ENCODE assay signal across 8 cellular contexts in genomic region chr16:4271176-4272113, GRCh38. TPM values are rescaled to one million over a fixed set of nuclear protein-coding genes. Genes with fewer than 3 reads are reported as not detected.
DNase-seq lines count a peak whose midpoint lies in the region; ATAC-seq and TF ChIP-seq lines count a peak whose summit lies in the region.

No MANE protein-coding gene starts in this region.

- no peaks in the 10 kb centered on the region for H3K9me3 ChIP-seq in adipocyte (ENCODE audit: control insufficient read depth, low read length)
- H3K9me3 ChIP-seq in heart right ventricle: no peaks in the 10 kb centered on the region
- no peaks in the 10 kb centered on the region for H3K9me3 ChIP-seq in upper lobe of left lung

- peak overlapping the region; percentile 95 for H3K9ac ChIP-seq in adipocyte (ENCODE audit: low read length)

- TF ChIP-seq EP300 in upper lobe of left lung (IDR thresholded peaks at IDR 0.05): no peak

- H3K4me3 ChIP-seq in GM08714 (ENCODE audit: low read length) (peak overlapping the region; percentile 87), adipocyte (ENCODE audit: low read length) (peak overlapping the region; percentile 98), heart right ventricle (peak overlapping the region; percentile 71 to 96 (median 86)), upper lobe of left lung (peak overlapping the region; percentile 77 to 100 (median 90))

- peak overlapping the region; percentile 72 to 97 (median 91) for H3K27ac ChIP-seq in heart right ventricle
- H3K27ac ChIP-seq in upper lobe of left lung: peak overlapping the region; percentile 83 to 95 (median 90)

- H3K4me1 ChIP-seq in adipocyte (ENCODE audit: control insufficient read depth, insufficient read depth, low read length) (peaks cover 8% of the 10 kb centered on the region), heart right ventricle (peaks cover 0 to 29% (median 17%) of the 10 kb centered on the region in 9 donors), upper lobe of left lung (peaks cover 12 to 36% (median 16%) of the 10 kb centered on the region in 4 donors)

- DNase-seq in NCI-H1105 treated with DMSO at 0.1 percent for 48 hours (lab: John Stamatoyannopoulos, UW) (peak; percentile 71), SW 1271 (lab: John Stamatoyannopoulos, UW) (peak; percentile 66 to 83), adipocyte (ENCODE audit: low read depth) (peak; percentile 96), heart right ventricle (peak; percentile 92 to 93), posterior vena cava (ENCODE audit: low spot score) (peak; percentile 98), upper lobe of left lung (peak; percentile 97 to 98)

- intact Hi-C loops in heart right ventricle (cut with DNase I): loop anchor here in 4 of 10 donors (5.0 kb wide), 2 partner anchors 51 to 56 kb away; no protein-coding TSS in a partner anchor
- intact Hi-C loops in posterior vena cava (cut with DNase I): loop anchor here in 1 of 2 donors (1.0 to 10.0 kb wide), 2 partner anchors 39 to 143 kb away; partner anchors contain the start of gene CORO7

- ATAC-seq in HG02623 (IDR thresholded peaks at IDR 0.05; ENCODE audit: unreplicated experiment) (peak; percentile 71), heart right ventricle (peak; percentile 83 to 90 (median 89)), upper lobe of left lung (ENCODE audit: low FRiP score in 2 of 2) (peak; percentile 93 to 94)

- H3K36me3 ChIP-seq in adipocyte (ENCODE audit: control insufficient read depth, insufficient read depth, low read length, severe bottlenecking) (no peaks in the 10 kb centered on the region), heart right ventricle (no peaks in the 10 kb centered on the region), upper lobe of left lung (no peaks in the 10 kb centered on the region)

- peak in 3 of 9 donors; percentile 17 to 48 (median 17) for TF ChIP-seq CTCF in heart right ventricle (IDR thresholded peaks at IDR 0.05)
- TF ChIP-seq CTCF in upper lobe of left lung (IDR thresholded peaks at IDR 0.05): peak in 2 of 6 experiments; percentile 20 to 33

- peak in 2 of 4 donors; percentile 55 to 72 for TF ChIP-seq POLR2A in upper lobe of left lung (IDR thresholded peaks at IDR 0.05)

- H3K27me3 ChIP-seq in adipocyte (replicated peaks; ENCODE audit: control insufficient read depth, insufficient read depth, low read length) (no peaks in the 10 kb centered on the region), heart right ventricle (no peaks in the 10 kb centered on the region), upper lobe of left lung (no peaks in the 10 kb centered on the region)

- WGBS in heart right ventricle, 2 donors: 0% methylated on average over 65 to 72 of the region's 72 CpGs
- 0 to 1% methylated on average over 9 to 48 of the region's 72 CpGs for WGBS in upper lobe of left lung, 2 donors

RNA-seq across cellular contexts. Expression of gene TFAP4, which starts 1.4 kb away (rescaled TPM):
- total RNA-seq in heart right ventricle (1 to 10 TPM; 1.8 to 6.6 (median 3.1) TPM), posterior vena cava (1 to 10 TPM; 4.0 to 5.4 TPM), upper lobe of left lung (10 to 100 TPM in 3 of 6 donors, 1 to 10 TPM in 3; 3.7 to 24.1 (median 8.9) TPM)
- polyA plus RNA-seq in heart right ventricle: 1 to 10 TPM; 2.0 to 4.6 TPM

RNA-seq across cellular contexts. Expression of gene SRL, which starts 29.6 kb away (rescaled TPM):
- total RNA-seq in heart right ventricle: 100 to 1,000 TPM; 443 to 587 (median 486) TPM
- polyA plus RNA-seq in heart right ventricle: 100 to 1,000 TPM; 161 to 224 TPM
- total RNA-seq in posterior vena cava: 1 to 10 TPM; 4.1 to 4.6 TPM
- 1 to 10 TPM in 1 of 6 donors, under 1 TPM in 2, not detected in 3; 0.30 to 1.1 (median 0.46) TPM for total RNA-seq in upper lobe of left lung

RNA-seq across cellular contexts. Expression of gene GLIS2, which starts 44.4 kb away (rescaled TPM):
- total RNA-seq in heart right ventricle: 10 to 100 TPM in 8 of 10 donors, 1 to 10 TPM in 2; 9.0 to 16.9 (median 14.9) TPM
- 10 to 100 TPM in 1 of 2 donors, 1 to 10 TPM in 1; 6.9 to 13.1 TPM for polyA plus RNA-seq in heart right ventricle
- 10 to 100 TPM; 35.6 to 49.0 TPM for total RNA-seq in posterior vena cava
- 10 to 100 TPM; 10.5 to 35.2 (median 22.6) TPM for total RNA-seq in upper lobe of left lung

Comparison
In these comparisons a context has a peak if more than half of its experiments do, and no peak if none do; other contexts are left out.
1. Peak in every context shown above with its lines: DNase-seq, ATAC-seq, H3K4me3 ChIP-seq and H3K27ac ChIP-seq.
2. RNA of gene SRL, which starts 29.6 kb away (total RNA-seq): 443 to 587 TPM in heart right ventricle; 4.1 to 4.6 TPM in posterior vena cava and 0.30 to 1.1 TPM in upper lobe of left lung; every median in the first group is over 10 times any median in the second.